Comparison of ENCODE assay signal across 17 cellular contexts in the genomic region with DNA sequence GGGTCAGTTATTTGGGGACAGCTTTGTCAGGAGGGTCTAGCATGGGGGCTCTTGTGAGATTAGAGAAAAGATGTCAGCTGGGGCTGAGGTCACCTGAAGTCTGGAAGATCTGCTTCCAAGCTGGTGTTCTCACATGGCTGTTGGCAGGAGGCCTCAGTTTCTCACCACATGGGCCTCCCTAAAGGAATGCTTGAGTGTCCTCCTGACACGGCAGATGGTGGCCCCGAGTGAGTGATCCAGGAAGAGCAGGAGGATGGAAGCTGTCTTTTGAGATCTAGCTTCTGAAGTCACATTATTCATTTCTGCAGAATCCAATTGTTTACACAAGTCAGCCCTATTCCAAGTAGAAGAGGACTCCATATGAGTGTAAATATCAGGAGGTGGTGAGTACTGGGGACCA.
"Had no signal": no experiment of that assay in that cellular context is flagged by ENCODE, and none has a peak within 500 bp of the region (broad histone marks: within the 10 kb centered on the region; RNA-seq: fewer than 3 reads in every experiment).

No MANE protein-coding gene starts in this region.

- H3K27ac ChIP-seq: left lung, tibial nerve, vagina had no signal

- DNase-seq: activated CD4-positive, alpha-beta T cell treated with anti-CD3 and anti-CD28 coated beads, Interleukin-2, amount 10 ng/mL, durations not matched to agents 24 days and 14 days; activated CD4-positive, CD25-positive, alpha-beta regulatory T cell; activated CD8-positive, alpha-beta T cell treated with anti-CD3 and anti-CD28 coated beads for 36 hours; activated naive CD4-positive, alpha-beta T cell treated with anti-CD3 and anti-CD28 coated beads, Interleukin-2, amount 10 ng/mL, durations not matched to agents 7 days and 5 days; activated naive CD8-positive, alpha-beta T cell treated with anti-CD3 and anti-CD28 coated beads, Interleukin-2, amount 50 U/mL, for 24 hours; activated T-cell treated with anti-CD3 and anti-CD28 coated beads, Interleukin-2, amount 50 U/mL, for 1 hour; aorta; cerebellar nuclear complex; effector memory CD4-positive, alpha-beta T cell; esophagus squamous epithelium; glutamatergic neuron; left lung; retina; stimulated activated CD8-positive, alpha-beta memory T cell treated with anti-CD3 and anti-CD28 coated beads, Interleukin-4, amount 100 ng/mL, for 48 hours; stimulated activated naive CD4-positive, alpha-beta T cell had no signal

- H3K4me3 ChIP-seq: esophagus squamous epithelium, left lung, tibial nerve, vagina had no signal

- H3K9me3 ChIP-seq: esophagus squamous epithelium, left lung, vagina had no signal

- H3K27me3 ChIP-seq: esophagus squamous epithelium, left lung, tibial nerve, vagina had no signal

- H3K36me3 ChIP-seq: esophagus squamous epithelium, left lung, tibial nerve, vagina had no signal
